1 cellular context compared by ENCODE assay signal in the genomic region with DNA sequence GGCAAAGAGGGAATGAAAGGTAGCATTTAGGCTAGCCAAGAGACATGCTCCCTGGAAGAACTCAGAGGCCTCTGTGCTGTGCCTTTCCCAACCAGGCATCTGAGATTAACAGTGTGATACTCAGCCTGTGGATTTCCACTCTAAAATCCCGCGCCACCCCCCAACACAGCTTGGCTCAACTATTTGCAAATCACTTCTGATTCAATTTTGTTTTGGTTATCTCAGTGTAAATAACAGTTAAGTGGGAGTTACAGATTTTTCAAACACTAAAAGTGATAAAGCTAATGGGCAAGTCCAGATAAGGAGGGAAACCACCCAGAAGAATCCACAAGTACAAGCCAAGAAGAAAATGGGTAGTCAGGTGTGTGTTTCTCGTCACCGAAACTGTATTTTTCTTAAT.
TF ChIP-seq lines count a peak whose summit lies in the region.

No MANE protein-coding gene starts in this region.

TF ChIP-seq in HCT116, 20 proteins besides CTCF, POLR2A, EP300 and RAD21 (continued from another document):
- TF ChIP-seq TCF7L2 (IDR thresholded peaks at IDR 0.05; ENCODE audit: borderline replicate concordance, extremely low read depth, insufficient read depth, insufficient read length): no peak
- no peak for TF ChIP-seq SIN3A (IDR thresholded peaks at IDR 0.05; ENCODE audit: low read depth)
- no peak for TF ChIP-seq JUND (IDR thresholded peaks at IDR 0.05)
- TF ChIP-seq, protein P1, sequence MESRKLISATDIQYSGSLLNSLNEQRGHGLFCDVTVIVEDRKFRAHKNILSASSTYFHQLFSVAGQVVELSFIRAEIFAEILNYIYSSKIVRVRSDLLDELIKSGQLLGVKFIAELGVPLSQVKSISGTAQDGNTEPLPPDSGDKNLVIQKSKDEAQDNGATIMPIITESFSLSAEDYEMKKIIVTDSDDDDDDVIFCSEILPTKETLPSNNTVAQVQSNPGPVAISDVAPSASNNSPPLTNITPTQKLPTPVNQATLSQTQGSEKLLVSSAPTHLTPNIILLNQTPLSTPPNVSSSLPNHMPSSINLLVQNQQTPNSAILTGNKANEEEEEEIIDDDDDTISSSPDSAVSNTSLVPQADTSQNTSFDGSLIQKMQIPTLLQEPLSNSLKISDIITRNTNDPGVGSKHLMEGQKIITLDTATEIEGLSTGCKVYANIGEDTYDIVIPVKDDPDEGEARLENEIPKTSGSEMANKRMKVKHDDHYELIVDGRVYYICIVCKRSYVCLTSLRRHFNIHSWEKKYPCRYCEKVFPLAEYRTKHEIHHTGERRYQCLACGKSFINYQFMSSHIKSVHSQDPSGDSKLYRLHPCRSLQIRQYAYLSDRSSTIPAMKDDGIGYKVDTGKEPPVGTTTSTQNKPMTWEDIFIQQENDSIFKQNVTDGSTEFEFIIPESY (IDR thresholded peaks at IDR 0.05; ENCODE audit: extremely low read depth, insufficient replicate concordance, low read length): no peak
- TF ChIP-seq FOSL1 (IDR thresholded peaks at IDR 0.05; ENCODE audit: low read depth): no peak
- TF ChIP-seq ELF1 (IDR thresholded peaks at IDR 0.05; ENCODE audit: borderline replicate concordance, low read depth): no peak
- TF ChIP-seq, protein P2, sequence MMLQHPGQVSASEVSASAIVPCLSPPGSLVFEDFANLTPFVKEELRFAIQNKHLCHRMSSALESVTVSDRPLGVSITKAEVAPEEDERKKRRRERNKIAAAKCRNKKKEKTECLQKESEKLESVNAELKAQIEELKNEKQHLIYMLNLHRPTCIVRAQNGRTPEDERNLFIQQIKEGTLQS (IDR thresholded peaks at IDR 0.05): no peak
- no peak for TF ChIP-seq ZFX (IDR thresholded peaks at IDR 0.05)
